In genomic region chr9:128231638-128232568, GRCh38 we compare ENCODE assay signal across 1 cellular context.
A peak's percentile ranks its signal among the peaks of the same experiment; 100 is the strongest.
TF ChIP-seq lines count a peak whose summit lies in the region.

No MANE protein-coding gene starts in this region.

TF ChIP-seq in HepG2, 621 proteins besides CTCF, POLR2A, EP300 and RAD21:
- TF ChIP-seq ZNF629 (CRISPR knock-in tag; conservative IDR thresholded peaks at IDR 0.05), result peak; percentile 63
- TF ChIP-seq MNT (IDR thresholded peaks at IDR 0.05), result peak; percentile 27; the same call in 1 of the 2 replicates
- no peak for TF ChIP-seq PATZ1 (CRISPR knock-in tag; IDR thresholded peaks at IDR 0.05)
